ENCODE assay signal across 10 cellular contexts in the genomic region with DNA sequence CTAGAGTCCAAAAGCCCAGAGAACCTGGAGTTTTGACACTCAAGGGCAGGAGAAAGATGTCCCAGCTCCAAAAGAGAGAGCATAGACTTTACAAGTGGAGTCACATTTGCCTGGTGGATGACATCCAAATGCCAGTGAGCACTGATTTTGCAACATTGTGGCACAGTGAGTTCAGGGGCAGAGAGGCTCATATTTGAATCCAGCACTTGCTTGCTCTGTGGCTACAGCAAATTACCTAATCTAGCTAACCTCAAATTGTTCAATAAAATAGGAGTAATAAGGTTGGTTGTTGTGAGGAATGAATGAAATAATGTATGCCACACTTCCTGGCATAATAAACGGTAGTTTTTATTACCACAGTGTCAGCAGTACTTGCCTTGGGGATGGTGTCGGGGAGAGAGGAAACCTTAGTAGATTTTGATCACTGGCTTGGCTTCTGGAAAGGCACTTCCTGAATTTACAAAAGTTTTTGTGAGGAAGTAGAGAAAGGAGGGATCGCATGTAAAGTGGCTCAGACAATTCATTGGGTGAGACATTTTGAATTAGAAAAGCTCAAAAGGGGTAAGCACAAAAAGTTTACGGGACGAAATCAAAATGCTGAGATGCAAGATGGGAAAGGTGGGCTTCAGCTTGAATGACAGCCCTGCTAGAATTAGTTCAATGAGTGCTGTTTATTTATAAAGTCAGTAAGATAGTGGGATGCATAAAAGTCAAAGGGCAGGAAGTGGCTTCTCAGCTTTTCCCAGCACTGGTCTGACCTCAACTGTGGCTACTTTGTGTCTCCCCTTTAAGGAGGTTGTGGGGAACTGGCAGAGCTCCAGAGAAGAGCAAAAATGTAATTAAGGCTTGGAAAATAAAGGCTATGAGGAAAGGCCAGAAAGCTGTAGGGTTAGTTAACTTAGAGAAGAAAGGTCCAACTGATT.
A peak's percentile ranks its signal among the peaks of the same experiment; 100 is the strongest.
DNase-seq lines count a peak whose midpoint lies in the region; ATAC-seq lines count a peak whose summit lies in the region.
"Had no signal": no experiment of that assay in that cellular context is flagged by ENCODE, and none has a peak within 500 bp of the region (broad histone marks: within the 10 kb centered on the region; RNA-seq: fewer than 3 reads in every experiment).

No MANE protein-coding gene starts in this region.

- no peaks in the 10 kb centered on the region for H3K36me3 ChIP-seq in thymus (ENCODE audit: control insufficient read depth, insufficient read depth)

- POLR2A ChIA-PET in activated CD4-positive, alpha-beta T cell treated with anti-CD3 and anti-CD28 coated beads, Interleukin-2, amount 10 ng/mL, durations not matched to agents 7 days and 5 days (lab: Charles Lee), result no interaction called here

- peaks cover 15% of the 10 kb centered on the region for H3K4me1 ChIP-seq in thymus (ENCODE audit: control insufficient read depth, insufficient read depth, low read length)

- H3K9me3 Mint-ChIP-seq in activated CD4-positive, alpha-beta T cell treated with anti-CD3 and anti-CD28 coated beads, Interleukin-2, amount 10 ng/mL, durations not matched to agents 7 days and 5 days, result no peaks in the 10 kb centered on the region
- no peaks in the 10 kb centered on the region for H3K9me3 Mint-ChIP-seq in activated naive CD8-positive, alpha-beta T cell treated with anti-CD3 and anti-CD28 coated beads for 36 hours

- peak; percentile 7 for DNase-seq in activated CD4-positive, alpha-beta T cell treated with anti-CD3 and anti-CD28 coated beads, Interleukin-2, amount 10 ng/mL, durations not matched to agents 7 days and 5 days
- DNase-seq in activated CD4-positive, alpha-beta T cell treated with anti-CD3 and anti-CD28 coated beads for 48 hours, result no peak
- no peak for DNase-seq in activated naive CD8-positive, alpha-beta T cell treated with anti-CD3 and anti-CD28 coated beads for 36 hours
- DNase-seq in left lobe of liver (ENCODE audit: low spot score) (peak; percentile 91), retina (no peak)
- DNase-seq: ACHN had no signal

- WGBS in thymus, result 49% methylated on average over 5 of the region's 5 CpGs

- CTCF ChIA-PET in activated CD4-positive, alpha-beta T cell treated with anti-CD3 and anti-CD28 coated beads, Interleukin-2, amount 10 ng/mL, durations not matched to agents 7 days and 5 days (lab: Charles Lee), result interaction anchor here (0.9 to 1.6 kb wide), 3 partner anchors 15 to 79 kb away, joined by 3 to 5 read pairs (median 4); no protein-coding TSS in a partner anchor

- peaks cover 27% of the 10 kb centered on the region for H3K4me1 Mint-ChIP-seq in activated CD4-positive, alpha-beta T cell treated with anti-CD3 and anti-CD28 coated beads, Interleukin-2, amount 10 ng/mL, durations not matched to agents 7 days and 5 days
- peaks cover 19% of the 10 kb centered on the region for H3K4me1 Mint-ChIP-seq in activated naive CD8-positive, alpha-beta T cell treated with anti-CD3 and anti-CD28 coated beads for 36 hours

- no peaks in the 10 kb centered on the region for H3K27me3 ChIP-seq in thymus (ENCODE audit: control insufficient read depth, insufficient read depth)

- peak overlapping the region; percentile 54 for H3K27ac Mint-ChIP-seq in activated CD4-positive, alpha-beta T cell treated with anti-CD3 and anti-CD28 coated beads, Interleukin-2, amount 10 ng/mL, durations not matched to agents 7 days and 5 days
- peak overlapping the region; percentile 55 for H3K27ac Mint-ChIP-seq in activated naive CD8-positive, alpha-beta T cell treated with anti-CD3 and anti-CD28 coated beads for 36 hours

- H3K9me3 ChIP-seq in thymus (ENCODE audit: control insufficient read depth), result no peaks in the 10 kb centered on the region

- H3K36me3 Mint-ChIP-seq in activated CD4-positive, alpha-beta T cell treated with anti-CD3 and anti-CD28 coated beads, Interleukin-2, amount 10 ng/mL, durations not matched to agents 7 days and 5 days (ENCODE audit: low read depth), result peaks cover 2% of the 10 kb centered on the region
- H3K36me3 Mint-ChIP-seq in activated naive CD8-positive, alpha-beta T cell treated with anti-CD3 and anti-CD28 coated beads for 36 hours, result no peaks in the 10 kb centered on the region

- no peak overlapping the region for H3K4me3 Mint-ChIP-seq in activated CD4-positive, alpha-beta T cell treated with anti-CD3 and anti-CD28 coated beads, Interleukin-2, amount 10 ng/mL, durations not matched to agents 7 days and 5 days
- H3K4me3 Mint-ChIP-seq in activated naive CD8-positive, alpha-beta T cell treated with anti-CD3 and anti-CD28 coated beads for 36 hours, result peak overlapping the region; percentile 15

- peak overlapping the region; percentile 18 for H3K27ac ChIP-seq in thymus (ENCODE audit: low read depth)
- H3K27ac ChIP-seq: KMS-11 had no signal

- no peak overlapping the region for H3K4me3 ChIP-seq in thymus (ENCODE audit: low read length)

- H3K27me3 Mint-ChIP-seq in activated CD4-positive, alpha-beta T cell treated with anti-CD3 and anti-CD28 coated beads, Interleukin-2, amount 10 ng/mL, durations not matched to agents 7 days and 5 days, result no peaks in the 10 kb centered on the region
- H3K27me3 Mint-ChIP-seq in activated naive CD8-positive, alpha-beta T cell treated with anti-CD3 and anti-CD28 coated beads for 36 hours, result no peaks in the 10 kb centered on the region

- ATAC-seq in left lobe of liver (peak; percentile 81), GM19023 (IDR thresholded peaks at IDR 0.05; ENCODE audit: unreplicated experiment) (no peak), HG03521 (IDR thresholded peaks at IDR 0.05; ENCODE audit: unreplicated experiment) (no peak)

Comparison
In these comparisons a context has a peak if more than half of its experiments do, and no peak if none do; other contexts are left out.
1. DNase-seq: peak in activated CD4-positive, alpha-beta T cell treated with anti-CD3 and anti-CD28 coated beads, Interleukin-2, amount 10 ng/mL, durations not matched to agents 7 days and 5 days (single experiment) and left lobe of liver (single experiment); none in activated CD4-positive, alpha-beta T cell treated with anti-CD3 and anti-CD28 coated beads for 48 hours (single experiment), activated naive CD8-positive, alpha-beta T cell treated with anti-CD3 and anti-CD28 coated beads for 36 hours (single experiment) and retina (single experiment).